ENCODE assay signal across 8 cellular contexts in the genomic region with DNA sequence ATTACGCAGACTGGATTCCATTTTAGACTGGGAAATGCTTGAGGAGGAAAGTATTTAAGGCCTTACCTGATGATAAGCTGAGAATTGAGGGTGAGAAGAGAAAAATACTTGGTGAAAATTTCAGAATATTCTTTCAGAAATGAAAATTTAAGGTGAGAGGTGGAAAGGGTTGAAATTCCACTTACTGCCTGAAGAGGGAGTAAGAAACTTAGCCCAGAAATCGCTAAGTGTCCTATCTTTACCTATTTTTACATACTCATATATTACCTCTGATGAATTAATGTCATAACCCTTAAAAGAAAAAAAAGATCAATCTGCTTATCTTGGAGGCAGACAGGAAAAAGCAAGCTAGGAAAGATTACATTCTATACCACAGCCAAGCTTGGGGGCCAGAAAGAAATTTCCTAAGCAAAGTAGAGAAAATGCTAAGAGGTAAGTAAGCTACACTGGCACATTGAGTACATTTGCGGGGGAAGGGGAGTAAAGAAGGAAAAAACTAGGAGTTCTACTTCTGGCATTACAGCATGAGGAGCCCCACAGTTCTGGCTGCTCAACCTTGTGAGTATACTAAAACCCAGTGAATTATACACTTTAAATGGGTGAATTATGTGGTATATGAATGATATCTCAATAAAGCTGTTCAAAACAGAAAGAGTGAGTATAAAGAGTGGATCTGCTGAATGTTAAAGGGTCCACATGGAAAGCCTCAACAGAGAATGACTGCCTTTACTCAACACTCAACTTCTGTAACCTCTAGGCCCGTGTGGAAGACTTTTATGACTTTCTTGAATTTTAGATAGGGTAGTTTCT. TPM values are rescaled to one million over a fixed set of nuclear protein-coding genes. Genes with fewer than 3 reads are reported as not detected.
A peak's percentile ranks its signal among the peaks of the same experiment; 100 is the strongest.
DNase-seq lines count a peak whose midpoint lies in the region; ATAC-seq and TF ChIP-seq lines count a peak whose summit lies in the region.

No MANE protein-coding gene starts in this region.

- H3K4me1 ChIP-seq in adrenal gland (replicated peaks in 1 of 2) (no peaks in the 10 kb centered on the region), liver (ENCODE audit: control insufficient read depth in 4 of 4, insufficient read depth in 4 of 4, low read length in 3 of 4) (no peaks in the 10 kb centered on the region)

- H3K36me3 ChIP-seq in adrenal gland (replicated peaks in 1 of 2): peaks cover 0 to 28% of the 10 kb centered on the region in 2 donors
- H3K36me3 ChIP-seq in liver (ENCODE audit: control insufficient read depth in 4 of 4, insufficient read depth in 3 of 4, low read depth in 1 of 4, low read length in 3 of 4): peaks cover 1 to 67% (median 49%) of the 10 kb centered on the region in 4 donors

- DNase-seq in AG10803 (ENCODE audit: low read depth): peak; percentile 22
- DNase-seq in adrenal gland: no peak
- no peak for DNase-seq in activated effector memory CD4-positive, alpha-beta T cell treated with Interleukin-2 at 50 U/mL for 16 hours
- DNase-seq in COR-L47 (lab: John Stamatoyannopoulos, UW): no peak
- DNase-seq in NCI-H1092 (lab: John Stamatoyannopoulos, UW): no peak

- intact Hi-C loops in adrenal gland (cut with DNase I): loop anchor here in 1 of 2 donors (10.0 kb wide), 1 partner anchor 105 kb away; no protein-coding TSS in a partner anchor

- no peaks in the 10 kb centered on the region for H3K27me3 ChIP-seq in adrenal gland
- H3K27me3 ChIP-seq in liver (ENCODE audit: control insufficient read depth in 4 of 4, insufficient read depth in 4 of 4, low read length in 3 of 4): no peaks in the 10 kb centered on the region

- H3K4me3 ChIP-seq in AG10803 (ENCODE audit: low read length): no peak overlapping the region
- H3K4me3 ChIP-seq in adrenal gland: no peak overlapping the region
- H3K4me3 ChIP-seq in liver (ENCODE audit: low read depth in 1 of 3, low read length in 3 of 3): no peak overlapping the region

- H3K27ac ChIP-seq in adrenal gland: no peak overlapping the region
- H3K27ac ChIP-seq in liver (ENCODE audit: low read depth in 1 of 2, low read length in 2 of 2): no peak overlapping the region

- H3K9me3 ChIP-seq in adrenal gland (replicated peaks in 1 of 3) (no peaks in the 10 kb centered on the region), liver (ENCODE audit: control insufficient read depth in 4 of 4, low read length in 3 of 4) (no peaks in the 10 kb centered on the region)

- peak; percentile 84 for TF ChIP-seq CTCF in AG10803 (conservative IDR thresholded peaks at IDR 0.05; ENCODE audit: low read length)
- TF ChIP-seq CTCF in adrenal gland (IDR thresholded peaks at IDR 0.05): peak; percentile 58 to 85 (median 68)
- peak; percentile 87 for TF ChIP-seq CTCF in liver (IDR thresholded peaks at IDR 0.05; ENCODE audit: low read depth, low read length, missing input control)

- no peak for TF ChIP-seq POLR2A in adrenal gland (IDR thresholded peaks at IDR 0.05)

- ATAC-seq in GM18498 (IDR thresholded peaks at IDR 0.05; ENCODE audit: unreplicated experiment): peak; percentile 73
- peak; percentile 65 for ATAC-seq in HG03520 (IDR thresholded peaks at IDR 0.05; ENCODE audit: unreplicated experiment)

- WGBS in adrenal gland, 4 donors: 68 to 73% (median 73%) methylated on average over 4 of the region's 4 CpGs
- WGBS in liver: 74% methylated on average over 4 of the region's 4 CpGs

- no peak overlapping the region for H3K9ac ChIP-seq in liver (ENCODE audit: low read depth in 1 of 2, low read length in 2 of 2)

- TF ChIP-seq RAD21 in liver (IDR thresholded peaks at IDR 0.05): peak; percentile 83 to 84

TF ChIP-seq in liver, 16 proteins besides CTCF, POLR2A, EP300 and RAD21:
- no peak for TF ChIP-seq EGR1 (IDR thresholded peaks at IDR 0.05; ENCODE audit: low read depth in 2 of 2)
- TF ChIP-seq YY1 (IDR thresholded peaks at IDR 0.05): no peak
- no peak for TF ChIP-seq TAF1 (conservative IDR thresholded peaks at IDR 0.05)
- TF ChIP-seq RXRA (IDR thresholded peaks at IDR 0.05): no peak
- TF ChIP-seq SP1 (IDR thresholded peaks at IDR 0.05): no peak
- TF ChIP-seq JUND (IDR thresholded peaks at IDR 0.05): no peak
- TF ChIP-seq GABPA (IDR thresholded peaks at IDR 0.05 in 1 of 2, conservative IDR thresholded peaks at IDR 0.05 in 1 of 2): no peak
- TF ChIP-seq FOXA2 (IDR thresholded peaks at IDR 0.05): no peak
- TF ChIP-seq, protein P1, sequence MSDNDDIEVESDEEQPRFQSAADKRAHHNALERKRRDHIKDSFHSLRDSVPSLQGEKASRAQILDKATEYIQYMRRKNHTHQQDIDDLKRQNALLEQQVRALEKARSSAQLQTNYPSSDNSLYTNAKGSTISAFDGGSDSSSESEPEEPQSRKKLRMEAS (IDR thresholded peaks at IDR 0.05): no peak

RNA-seq across cellular contexts. Expression of gene SMC6, which starts 33.8 kb away (rescaled TPM):
- total RNA-seq in adrenal gland: 1 to 10 TPM; 4.2 to 9.4 (median 7.3) TPM
- 1 to 10 TPM; 4.8 to 10.0 (median 6.8) TPM for polyA plus RNA-seq in adrenal gland
- 10 to 100 TPM; 15.7 to 22.3 TPM for total RNA-seq in liver
- 1 to 10 TPM; 2.6 to 6.3 TPM for polyA plus RNA-seq in liver

RNA-seq across cellular contexts. Expression of gene GEN1, which starts 34.2 kb away (rescaled TPM):
- 10 to 100 TPM in 2 of 8 donors, 1 to 10 TPM in 6; 1.5 to 20.1 (median 4.2) TPM for total RNA-seq in adrenal gland
- 1 to 10 TPM; 2.9 to 5.4 (median 5.3) TPM for polyA plus RNA-seq in adrenal gland
- total RNA-seq in liver: 10 to 100 TPM in 1 of 2 donors, 1 to 10 TPM in 1; 9.6 to 12.7 TPM
- polyA plus RNA-seq in liver: 1 to 10 TPM; 1.2 to 6.0 TPM
